Comparison of ENCODE assay signal across 12 cellular contexts in genomic region chr4:168881754-168882153, GRCh38.
DNase-seq lines count a peak whose midpoint lies in the region; ATAC-seq and TF ChIP-seq lines count a peak whose summit lies in the region.
"Had no signal": no experiment of that assay in that cellular context is flagged by ENCODE, and none has a peak within 500 bp of the region (broad histone marks: within the 10 kb centered on the region; RNA-seq: fewer than 3 reads in every experiment).

No MANE protein-coding gene starts in this region.

- H3K9ac ChIP-seq in mammary epithelial cell (ENCODE audit: insufficient read depth, low read length) = no peak overlapping the region

- peak overlapping the region; percentile 62 for H3K27ac ChIP-seq in mammary epithelial cell (ENCODE audit: insufficient read depth, low read depth, low read length)
- peak overlapping the region in 1 of 2 donors; percentile 23 for H3K27ac ChIP-seq in left lung
- H3K27ac ChIP-seq: brain microvascular endothelial cell had no signal

- intact Hi-C loops in mammary epithelial cell (cut with micrococcal nuclease) (loop anchor here (5.0 kb wide), 2 partner anchors 49 to 169 kb away; no protein-coding TSS in a partner anchor), left colon (cut with DNase I, micrococcal nuclease) (no loop called here), left lung (cut with DNase I) (no loop called here), posterior cingulate gyrus (cut with DNase I) (no loop called here)

- no TSS peak for BruUV-seq in mammary epithelial cell (replicated peaks; lab: Mats Ljungman, UMichigan)

- DNase-seq in mammary epithelial cell (peak; percentile 57), renal cortical epithelial cell (ENCODE audit: low read depth) (peak; percentile 63), left colon (no peak), left lung (no peak), posterior cingulate gyrus (no peak), T-helper 17 cell (no peak)
- DNase-seq: activated T-cell treated with anti-CD3 and anti-CD28 coated beads, Interleukin-2, amount 50 U/mL, for 1 hour; brain microvascular endothelial cell; NCI-H2171; RPMI8226 had no signal

- peaks cover 5% of the 10 kb centered on the region for H3K4me1 Mint-ChIP-seq in T-helper 17 cell

- H3K4me1 ChIP-seq in mammary epithelial cell (ENCODE audit: insufficient read depth, low read length) (peaks cover 38% of the 10 kb centered on the region), left lung (peaks cover 0 to 64% of the 10 kb centered on the region in 2 donors)

- no peak overlapping the region for H2AFZ ChIP-seq in mammary epithelial cell (ENCODE audit: low read depth, low read length)

- H3K36me3 ChIP-seq in mammary epithelial cell (ENCODE audit: insufficient read depth, low read length) = peaks cover 31% of the 10 kb centered on the region
- peaks cover 0 to 6% of the 10 kb centered on the region in 2 donors for H3K36me3 ChIP-seq in left lung

- H3K9me3 ChIP-seq in mammary epithelial cell (replicated peaks; ENCODE audit: insufficient read depth, low read length) (peaks cover 8% of the 10 kb centered on the region), left lung (no peaks in the 10 kb centered on the region), T-helper 17 cell (ENCODE audit: control insufficient read depth, low read length, poor library complexity, severe bottlenecking) (no peaks in the 10 kb centered on the region)

- no peak overlapping the region for H3K4me2 ChIP-seq in mammary epithelial cell (ENCODE audit: insufficient read depth, low read depth, low read length)

- H3K4me3 ChIP-seq in mammary epithelial cell (replicated peaks in 1 of 3; ENCODE audit: insufficient read depth in 1 of 3, low read depth in 2 of 3, low read length in 3 of 3) (no peak overlapping the region), left lung (no peak overlapping the region)

- 58% methylated on average over 1 of the region's 1 CpG for WGBS in mammary epithelial cell (ENCODE audit: low coverage, missing lambda C conversion rate)

- ATAC-seq in GM18505 (IDR thresholded peaks at IDR 0.05; ENCODE audit: unreplicated experiment) = peak; percentile 4
- ATAC-seq in HG02759 (IDR thresholded peaks at IDR 0.05; ENCODE audit: unreplicated experiment) = peak; percentile 2
- ATAC-seq in left colon = no peak
- ATAC-seq in left lung = no peak
- ATAC-seq in T-helper 17 cell = no peak

- no peak overlapping the region for H3K27ac Mint-ChIP-seq in T-helper 17 cell

- H3K27me3 ChIP-seq in mammary epithelial cell (ENCODE audit: insufficient read depth, low read length) (no peaks in the 10 kb centered on the region), left lung (peaks cover 0 to 25% of the 10 kb centered on the region in 2 donors)
- H3K27me3 ChIP-seq: brain microvascular endothelial cell had no signal

- no peaks in the 10 kb centered on the region for H4K20me1 ChIP-seq in mammary epithelial cell (ENCODE audit: insufficient read depth, low read length)

- in situ Hi-C loops in mammary epithelial cell (cut with MboI; ENCODE audit: low sequenced_read_pairs in 2 of 2) = no loop called here

- H3K36me3 Mint-ChIP-seq in T-helper 17 cell (ENCODE audit: low read depth) = peaks cover 3% of the 10 kb centered on the region

- dilution Hi-C loops in mammary epithelial cell (cut with HindIII; ENCODE audit: low sequenced_read_pairs) = no loop called here

- H3K4me3 Mint-ChIP-seq in T-helper 17 cell = no peak overlapping the region

- TF ChIP-seq POLR2A in GM18505 (IDR thresholded peaks at IDR 0.05; ENCODE audit: borderline replicate concordance, extremely low read depth, insufficient read depth, insufficient read length) = no peak

- CTCF ChIA-PET in mammary epithelial cell (lab: Charles Lee; ENCODE audit: low non-redundant PET) = no interaction called here

- peaks cover 48% of the 10 kb centered on the region for H3K27me3 Mint-ChIP-seq in T-helper 17 cell

- peaks cover 94% of the 10 kb centered on the region for H3K79me2 ChIP-seq in mammary epithelial cell (ENCODE audit: insufficient read depth, low read length)

- TF ChIP-seq CTCF in mammary epithelial cell (conservative IDR thresholded peaks at IDR 0.05 in 1 of 2, IDR thresholded peaks at IDR 0.05 in 1 of 2; ENCODE audit: extremely low read depth in 1 of 2, insufficient read depth in 1 of 2, low read depth in 1 of 2, low read length in 2 of 2) (no peak), left lung (IDR thresholded peaks at IDR 0.05) (no peak)

Comparison
In these comparisons a context has a peak if more than half of its experiments do, and no peak if none do; other contexts are left out.
1. ATAC-seq: peak in GM18505 (single experiment) and HG02759 (single experiment); none in left colon (single experiment), left lung (single experiment) and T-helper 17 cell (single experiment).
2. DNase-seq: peak in mammary epithelial cell (single experiment) and renal cortical epithelial cell (single experiment); none in left colon (0 of 2), left lung (0 of 2), posterior cingulate gyrus (0 of 10) and T-helper 17 cell (0 of 3).